16 cellular contexts compared by ENCODE assay signal in the genomic region with DNA sequence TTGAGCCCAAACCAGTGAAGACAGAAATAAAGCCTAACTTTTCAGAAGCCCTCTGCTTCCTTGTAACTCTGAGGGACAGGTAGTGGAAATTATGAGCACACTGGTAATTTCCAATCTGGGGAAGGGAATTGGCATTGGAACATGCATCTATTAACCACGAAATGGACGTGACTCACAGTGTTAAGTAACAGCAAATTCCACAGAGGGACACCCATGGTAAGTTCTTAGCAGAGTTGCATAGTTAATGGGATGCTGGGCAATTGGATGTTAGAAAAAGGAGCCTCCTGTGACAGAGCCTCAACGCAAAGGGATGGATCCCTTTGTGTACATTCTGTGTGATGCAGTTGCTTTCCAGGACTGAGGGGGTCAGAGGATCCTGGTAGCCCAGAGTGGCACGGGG.
DNase-seq lines count a peak whose midpoint lies in the region; ATAC-seq and TF ChIP-seq lines count a peak whose summit lies in the region.
"Had no signal": no experiment of that assay in that cellular context is flagged by ENCODE, and none has a peak within 500 bp of the region (broad histone marks: within the 10 kb centered on the region; RNA-seq: fewer than 3 reads in every experiment).

No MANE protein-coding gene starts in this region.

- H3K36me3 ChIP-seq in RWPE2 (ENCODE audit: low read depth), result no peaks in the 10 kb centered on the region
- H3K36me3 ChIP-seq: transverse colon had no signal

- no peak for TF ChIP-seq CTCF in RWPE2 (IDR thresholded peaks at IDR 0.05; ENCODE audit: poor library complexity, severe bottlenecking)
- TF ChIP-seq CTCF in fibroblast of mammary gland (conservative IDR thresholded peaks at IDR 0.05; ENCODE audit: control insufficient read depth, insufficient read depth, low read depth, low read length), result no peak

- no peaks in the 10 kb centered on the region for H3K9me3 ChIP-seq in RWPE2 (ENCODE audit: severe bottlenecking)
- H3K9me3 ChIP-seq: transverse colon had no signal

- no peak overlapping the region for H3K27ac ChIP-seq in RWPE2 (ENCODE audit: poor library complexity, severe bottlenecking)
- H3K27ac ChIP-seq: transverse colon had no signal

- DNase-seq in H4 (ENCODE audit: low spot score) (peak; percentile 72), RWPE2 (ENCODE audit: low spot score) (no peak), fibroblast of mammary gland (ENCODE audit: low read depth) (peak; percentile 88), skeletal muscle cell (ENCODE audit: low read depth) (peak; percentile 82), NCI-H2227 treated with DMSO at 0.1 percent for 48 hours (lab: John Stamatoyannopoulos, UW) (no peak)
- DNase-seq: activated CD4-positive, CD25-positive, alpha-beta regulatory T cell; activated CD8-positive, alpha-beta memory T cell treated with anti-CD3 and anti-CD28 coated beads, Interleukin-2, amount 50 U/mL, for 48 hours; KG1; left ventricle myocardium superior; NCI-H1694; NCI-H524; retina; stimulated activated CD4-positive, alpha-beta T cell treated with anti-CD3 and anti-CD28 coated beads, Interleukin-4, amount 100 ng/mL, for 4 hours; transverse colon had no signal

- H3K27me3 ChIP-seq in RWPE2 (ENCODE audit: insufficient read depth, poor library complexity, severe bottlenecking), result no peaks in the 10 kb centered on the region
- H3K27me3 ChIP-seq: transverse colon had no signal

- peak; percentile 99 for ATAC-seq in RWPE2 (ENCODE audit: low read depth)
- ATAC-seq in HG03039 (IDR thresholded peaks at IDR 0.05; ENCODE audit: unreplicated experiment), result no peak
- ATAC-seq in HG02588 (IDR thresholded peaks at IDR 0.05; ENCODE audit: unreplicated experiment), result no peak
- ATAC-seq: left ventricle myocardium superior had no signal

- H3K4me3 ChIP-seq in RWPE2 (ENCODE audit: severe bottlenecking) (no peak overlapping the region), fibroblast of mammary gland (ENCODE audit: control insufficient read depth, low read depth, low read length) (no peak overlapping the region), skeletal muscle cell (ENCODE audit: low read depth, low read length) (no peak overlapping the region)
- H3K4me3 ChIP-seq: transverse colon had no signal

- H3K4me1 ChIP-seq in RWPE2 (ENCODE audit: insufficient read depth, poor library complexity, severe bottlenecking), result peaks cover 14% of the 10 kb centered on the region
- H3K4me1 ChIP-seq: transverse colon had no signal

Comparison
In these comparisons a context has a peak if more than half of its experiments do, and no peak if none do; other contexts are left out.
1. DNase-seq: peak in H4 (single experiment), fibroblast of mammary gland (single experiment) and skeletal muscle cell (single experiment); none in RWPE2 (single experiment) and NCI-H2227 treated with DMSO at 0.1 percent for 48 hours (single experiment).